ENCODE assay signal across 8 cellular contexts in genomic region chr7:130910949-130911944, GRCh38.
A peak's percentile ranks its signal among the peaks of the same experiment; 100 is the strongest.
DNase-seq lines count a peak whose midpoint lies in the region; ATAC-seq and TF ChIP-seq lines count a peak whose summit lies in the region.

No MANE protein-coding gene starts in this region.

- no peaks in the 10 kb centered on the region for H3K27me3 Mint-ChIP-seq in CD8-positive, alpha-beta T cell (ENCODE audit: low read depth)

- no peaks in the 10 kb centered on the region for H3K9me3 ChIP-seq in CD8-positive, alpha-beta T cell (ENCODE audit: low read length)
- no peaks in the 10 kb centered on the region for H3K9me3 ChIP-seq in OCI-LY1 (ENCODE audit: low read length)
- H3K9me3 ChIP-seq in colonic mucosa: no peaks in the 10 kb centered on the region
- H3K9me3 ChIP-seq in MM.1S (replicated peaks; ENCODE audit: insufficient read depth, low read length): no peaks in the 10 kb centered on the region

- DNase-seq in CD8-positive, alpha-beta T cell: peak in 2 of 7 experiments; percentile 5 to 27
- no peak for DNase-seq in colonic mucosa
- peak; percentile 71 for DNase-seq in myocyte (ENCODE audit: low read depth)
- no peak for DNase-seq in cerebellar cortex (ENCODE audit: low spot score)
- no peak for DNase-seq in Ammon's horn (ENCODE audit: low spot score)
- DNase-seq in MM.1S: no peak
- no peak for DNase-seq in HuH-7 (ENCODE audit: low spot score)

- H3K4me2 ChIP-seq in OCI-LY1 (ENCODE audit: low read length): no peak overlapping the region; the same call in 1 of the 2 replicates
- no peak overlapping the region for H3K4me2 ChIP-seq in MM.1S (ENCODE audit: low read depth, low read length)

- no peaks in the 10 kb centered on the region for H3K27me3 ChIP-seq in CD8-positive, alpha-beta T cell (ENCODE audit: insufficient read depth, low read length)
- no peaks in the 10 kb centered on the region for H3K27me3 ChIP-seq in OCI-LY1 (ENCODE audit: insufficient read depth, low read length)
- H3K27me3 ChIP-seq in colonic mucosa: no peaks in the 10 kb centered on the region
- no peaks in the 10 kb centered on the region for H3K27me3 ChIP-seq in MM.1S (replicated peaks; ENCODE audit: insufficient read depth, low read length)

- no peak overlapping the region for H3K4me3 ChIP-seq in CD8-positive, alpha-beta T cell (ENCODE audit: low read depth, low read length)
- H3K4me3 ChIP-seq in OCI-LY1 (ENCODE audit: low read depth, low read length, poor library complexity, severe bottlenecking): peak overlapping the region; percentile 63
- H3K4me3 ChIP-seq in colonic mucosa: peak overlapping the region; percentile 39
- no peak overlapping the region for H3K4me3 ChIP-seq in MM.1S (ENCODE audit: low read length)

- H3K79me2 ChIP-seq in OCI-LY1 (ENCODE audit: insufficient read depth, low read length): 0 out of 2 replicates have a peak, but pooled peaks cover 7% of the 10 kb centered on the region
- peaks cover 75% of the 10 kb centered on the region for H3K79me2 ChIP-seq in MM.1S (ENCODE audit: low read length)

- POLR2A ChIA-PET in CD8-positive, alpha-beta T cell (lab: Charles Lee): no interaction called here

- peaks cover 40% of the 10 kb centered on the region for H3K36me3 Mint-ChIP-seq in CD8-positive, alpha-beta T cell

- no peaks in the 10 kb centered on the region for H3K9me2 ChIP-seq in OCI-LY1 (ENCODE audit: low read depth, low read length)
- H3K9me2 ChIP-seq in MM.1S (replicated peaks; ENCODE audit: insufficient read depth, low read length): no peaks in the 10 kb centered on the region

- H3F3A ChIP-seq in OCI-LY1 (ENCODE audit: insufficient read depth, low read length): no peaks in the 10 kb centered on the region
- peaks cover 29% of the 10 kb centered on the region for H3F3A ChIP-seq in MM.1S (ENCODE audit: insufficient read depth, low read length)

- H3K9ac ChIP-seq in OCI-LY1 (ENCODE audit: low read length) (no peak overlapping the region), colonic mucosa (ENCODE audit: low read depth in 2 of 2, low read length in 2 of 2) (peak overlapping the region; percentile 54 to 99), MM.1S (ENCODE audit: low read length) (no peak overlapping the region)

- H3K27ac ChIP-seq in CD8-positive, alpha-beta T cell (ENCODE audit: low read depth, low read length): no peak overlapping the region
- H3K27ac ChIP-seq in OCI-LY1 (ENCODE audit: low read depth, low read length, poor library complexity, severe bottlenecking): no peak overlapping the region
- H3K27ac ChIP-seq in colonic mucosa: peak overlapping the region; percentile 95
- H3K27ac ChIP-seq in MM.1S (ENCODE audit: low read length): no peak overlapping the region

- CTCF ChIA-PET in CD8-positive, alpha-beta T cell (lab: Charles Lee): interaction anchor here (1.0 to 1.9 kb wide), 3 partner anchors 12 to 14 kb away, joined by 3 to 7 read pairs (median 3); no protein-coding TSS in a partner anchor

- H4K20me1 ChIP-seq in OCI-LY1 (ENCODE audit: insufficient read depth, low read length) (no peaks in the 10 kb centered on the region), MM.1S (ENCODE audit: insufficient read depth, low read length) (peaks cover 39% of the 10 kb centered on the region)

- H2AFZ ChIP-seq in OCI-LY1 (ENCODE audit: low read length): no peak overlapping the region
- H2AFZ ChIP-seq in MM.1S (ENCODE audit: low read length): no peak overlapping the region

- no peaks in the 10 kb centered on the region for H3K36me3 ChIP-seq in CD8-positive, alpha-beta T cell (ENCODE audit: insufficient read depth, low read length)
- peaks cover 37% of the 10 kb centered on the region; the same call in 1 of the 2 replicates for H3K36me3 ChIP-seq in OCI-LY1 (ENCODE audit: insufficient read depth, low read length)
- H3K36me3 ChIP-seq in colonic mucosa: no peaks in the 10 kb centered on the region
- H3K36me3 ChIP-seq in MM.1S (replicated peaks; ENCODE audit: insufficient read depth, low read length): no peaks in the 10 kb centered on the region; the same call in 1 of the 2 replicates

- intact Hi-C loops in CD8-positive, alpha-beta T cell (cut with DNase I, micrococcal nuclease): loop anchor here in 1 of 2 experiments (5.0 kb wide), 4 partner anchors 101 to 416 kb away; partner anchors contain the start of gene MKLN1
- intact Hi-C loops in colonic mucosa (cut with DNase I): no loop called here

- H3K4me1 ChIP-seq in CD8-positive, alpha-beta T cell (ENCODE audit: insufficient read depth, low read length): peaks cover 60% of the 10 kb centered on the region
- H3K4me1 ChIP-seq in OCI-LY1 (ENCODE audit: insufficient read depth, low read length, severe bottlenecking) (peaks cover 46% of the 10 kb centered on the region), colonic mucosa (peaks cover 7% of the 10 kb centered on the region), MM.1S (ENCODE audit: low read length) (peaks cover 20% of the 10 kb centered on the region)

- peak overlapping the region; percentile 92 for H3K4me3 Mint-ChIP-seq in CD8-positive, alpha-beta T cell

- no peaks in the 10 kb centered on the region for H3K9me3 Mint-ChIP-seq in CD8-positive, alpha-beta T cell

- peak overlapping the region; percentile 90 for H3K27ac Mint-ChIP-seq in CD8-positive, alpha-beta T cell

- no peak for ATAC-seq in CD8-positive, alpha-beta T cell

- no peak for TF ChIP-seq CTCF in CD8-positive, alpha-beta T cell (IDR thresholded peaks at IDR 0.05)
- TF ChIP-seq CTCF in OCI-LY1 (IDR thresholded peaks at IDR 0.05; ENCODE audit: low read length): no peak
- no peak for TF ChIP-seq CTCF in colonic mucosa (IDR thresholded peaks at IDR 0.05)
- TF ChIP-seq CTCF in MM.1S (IDR thresholded peaks at IDR 0.05; ENCODE audit: low read length): no peak

- peaks cover 82% of the 10 kb centered on the region for H3K4me1 Mint-ChIP-seq in CD8-positive, alpha-beta T cell (ENCODE audit: low read depth)

Comparison
In these comparisons a context has a peak if more than half of its experiments do, and no peak if none do; other contexts are left out.
1. H3K4me3 ChIP-seq: peak in OCI-LY1 (single experiment) and colonic mucosa (single experiment); none in CD8-positive, alpha-beta T cell (single experiment) and MM.1S (single experiment).
2. H3K9ac ChIP-seq: peak in colonic mucosa (2 of 2); none in OCI-LY1 (single experiment) and MM.1S (single experiment).